Comparison of ENCODE assay signal across 16 cellular contexts in genomic region chr2:238722181-238722580, GRCh38.
A peak's percentile ranks its signal among the peaks of the same experiment; 100 is the strongest.
DNase-seq lines count a peak whose midpoint lies in the region; ATAC-seq and TF ChIP-seq lines count a peak whose summit lies in the region.
"Had no signal": no experiment of that assay in that cellular context is flagged by ENCODE, and none has a peak within 500 bp of the region (broad histone marks: within the 10 kb centered on the region; RNA-seq: fewer than 3 reads in every experiment).

No MANE protein-coding gene starts in this region.

- H3K4me1 ChIP-seq in right atrium auricular region (no peaks in the 10 kb centered on the region), heart left ventricle (no peaks in the 10 kb centered on the region), esophagus muscularis mucosa (peaks cover 10 to 38% (median 34%) of the 10 kb centered on the region in 4 donors), lung (ENCODE audit: control insufficient read depth in 2 of 2, insufficient read depth in 2 of 2, low read length in 2 of 2) (no peaks in the 10 kb centered on the region)
- H3K4me1 ChIP-seq: HAP-1 had no signal

- H3K36me3 ChIP-seq in right atrium auricular region (no peaks in the 10 kb centered on the region), heart left ventricle (no peaks in the 10 kb centered on the region), esophagus muscularis mucosa (no peaks in the 10 kb centered on the region), lung (ENCODE audit: control insufficient read depth in 2 of 2, insufficient read depth in 2 of 2, low read length in 2 of 2) (no peaks in the 10 kb centered on the region)
- H3K36me3 ChIP-seq: HAP-1 had no signal

- H3K9me3 ChIP-seq in right atrium auricular region = peaks cover 0 to 8% of the 10 kb centered on the region in 2 donors
- H3K9me3 ChIP-seq in heart left ventricle = peaks cover 0 to 11% (median 0%) of the 10 kb centered on the region in 12 donors
- no peaks in the 10 kb centered on the region for H3K9me3 ChIP-seq in esophagus muscularis mucosa
- peaks cover 0 to 1% of the 10 kb centered on the region in 2 donors for H3K9me3 ChIP-seq in lung (ENCODE audit: control insufficient read depth in 2 of 2, insufficient read depth in 1 of 2, low read length in 1 of 2)
- H3K9me3 ChIP-seq: HAP-1 had no signal

- H3K27me3 ChIP-seq in right atrium auricular region (no peaks in the 10 kb centered on the region), heart left ventricle (peaks cover 0 to 10% (median 0%) of the 10 kb centered on the region in 9 donors), esophagus muscularis mucosa (no peaks in the 10 kb centered on the region), lung (ENCODE audit: control insufficient read depth, insufficient read depth) (no peaks in the 10 kb centered on the region)

- TF ChIP-seq EP300 in esophagus muscularis mucosa (IDR thresholded peaks at IDR 0.05) = no peak

- H3K27ac ChIP-seq in right atrium auricular region (no peak overlapping the region), heart left ventricle (no peak overlapping the region), esophagus muscularis mucosa (replicated peaks in 1 of 4) (no peak overlapping the region), lung (ENCODE audit: low read depth in 1 of 2, low read length in 1 of 2) (no peak overlapping the region)

- DNase-seq in right atrium auricular region (ENCODE audit: low spot score) = peak; percentile 28
- DNase-seq in heart left ventricle = no peak
- peak; percentile 68 for DNase-seq in esophagus muscularis mucosa (ENCODE audit: extremely low spot score)
- DNase-seq in lung (ENCODE audit: low spot score) = peak; percentile 10
- DNase-seq in stimulated activated CD8-positive, alpha-beta memory T cell treated with anti-CD3 and anti-CD28 coated beads, Interleukin-4, amount 100 ng/mL, for 48 hours = no peak
- DNase-seq in activated gamma-delta T cell (lab: John Stamatoyannopoulos, UW) = no peak
- DNase-seq: C1 segment of cervical spinal cord; Calu3; CD4-positive, alpha-beta memory T cell; COR-L47; DMS53; DMS79 treated with DMSO at 0.1 percent for 48 hours; GF-D8; GOT3; HFFc6 had no signal

- no peak for TF ChIP-seq POLR2A in heart left ventricle (IDR thresholded peaks at IDR 0.05)
- no peak for TF ChIP-seq POLR2A in esophagus muscularis mucosa (IDR thresholded peaks at IDR 0.05; ENCODE audit: low read depth)

- ATAC-seq in heart left ventricle (no peak), lung (ENCODE audit: insufficient read depth, low FRiP score) (no peak)

- intact Hi-C loops in heart left ventricle (cut with DNase I) (loop anchor here in 1 of 10 donors (5.0 kb wide), 1 partner anchor 65 kb away; no protein-coding TSS in a partner anchor), esophagus muscularis mucosa (cut with DNase I) (loop anchor here (5.0 kb wide), 1 partner anchor 80 kb away; no protein-coding TSS in a partner anchor)

- WGBS in heart left ventricle, 4 donors = 94 to 96% (median 95%) methylated on average over 14 of the region's 14 CpGs
- 97% methylated on average over 14 of the region's 14 CpGs for WGBS in esophagus muscularis mucosa
- WGBS in lung, 2 donors = 95 to 97% methylated on average over 14 of the region's 14 CpGs

- TF ChIP-seq CTCF in right atrium auricular region (IDR thresholded peaks at IDR 0.05) (no peak), heart left ventricle (IDR thresholded peaks at IDR 0.05) (no peak), esophagus muscularis mucosa (IDR thresholded peaks at IDR 0.05) (no peak), lung (IDR thresholded peaks at IDR 0.05; ENCODE audit: control extremely low read depth, extremely low read depth) (no peak)

- no peak overlapping the region for H3K4me3 ChIP-seq in right atrium auricular region
- no peak overlapping the region for H3K4me3 ChIP-seq in heart left ventricle
- no peak overlapping the region for H3K4me3 ChIP-seq in esophagus muscularis mucosa
- no peak overlapping the region for H3K4me3 ChIP-seq in lung
- H3K4me3 ChIP-seq: HAP-1 had no signal

Comparison
In these comparisons a context has a peak if more than half of its experiments do, and no peak if none do; other contexts are left out.
1. DNase-seq: peak in right atrium auricular region (single experiment), esophagus muscularis mucosa (single experiment) and lung (single experiment); none in heart left ventricle (0 of 5), stimulated activated CD8-positive, alpha-beta memory T cell treated with anti-CD3 and anti-CD28 coated beads, Interleukin-4, amount 100 ng/mL, for 48 hours (single experiment) and activated gamma-delta T cell (single experiment).